ENCODE assay signal across 14 cellular contexts in genomic region chr6:108677357-108677756, GRCh38.
DNase-seq lines count a peak whose midpoint lies in the region; ATAC-seq, FAIRE-seq and TF ChIP-seq lines count a peak whose summit lies in the region.
"Had no signal": no experiment of that assay in that cellular context is flagged by ENCODE, and none has a peak within 500 bp of the region (broad histone marks: within the 10 kb centered on the region; RNA-seq: fewer than 3 reads in every experiment).

No MANE protein-coding gene starts in this region.

- no peaks in the 10 kb centered on the region for H3K27me3 Mint-ChIP-seq in MCF 10A (ENCODE audit: insufficient read depth, unreplicated experiment)

- no peak for DNase-seq in MCF 10A (ENCODE audit: unreplicated experiment)
- no peak for DNase-seq in mammary epithelial cell
- DNase-seq in RWPE1 (ENCODE audit: low spot score): no peak
- DNase-seq in HepG2 (ENCODE audit: low spot score): no peak
- no peak for DNase-seq in vagina (ENCODE audit: extremely low spot score in 2 of 2)
- no peak for DNase-seq in activated CD4-positive, alpha-beta T cell treated with anti-CD3 and anti-CD28 coated beads, Interleukin-2, amount 50 U/mL, for 48 hours
- DNase-seq in DMS114 treated with DMSO at 0.1 percent for 48 hours (lab: John Stamatoyannopoulos, UW; ENCODE audit: unreplicated experiment): no peak
- no peak for DNase-seq in KBM-7
- DNase-seq: H7; NCI-H1694 treated with DMSO at 0.1 percent for 48 hours; sigmoid colon; stimulated activated naive CD4-positive, alpha-beta T cell had no signal

- H3K9me3 Mint-ChIP-seq in MCF 10A (ENCODE audit: unreplicated experiment): no peaks in the 10 kb centered on the region
- H3K9me3 Mint-ChIP-seq: neural crest cell had no signal

- H3K27ac ChIP-seq in mammary epithelial cell (ENCODE audit: insufficient read depth, low read depth, low read length) (no peak overlapping the region), RWPE1 (peak overlapping the region; percentile 28), HepG2 (ENCODE audit: extremely low read length, insufficient read depth, low read length) (no peak overlapping the region), vagina (peak overlapping the region; percentile 54)
- H3K27ac ChIP-seq: SJSA1 had no signal

- no peak for TF ChIP-seq RAD21 in HepG2 (CRISPR knock-in tag; IDR thresholded peaks at IDR 0.05)

- H3K36me3 ChIP-seq in mammary epithelial cell (ENCODE audit: insufficient read depth, low read length) (no peaks in the 10 kb centered on the region), HepG2 (replicated peaks in 1 of 2; ENCODE audit: control insufficient read depth in 1 of 2, insufficient read depth in 2 of 2, low read length in 2 of 2) (peaks cover 4 to 16% of the 10 kb centered on the region in 2 experiments; a peak in 3 of 5 replicates), vagina (peaks cover 0 to 5% of the 10 kb centered on the region in 2 donors)
- H3K36me3 ChIP-seq: SJSA1 had no signal

- TF ChIP-seq CTCF in MCF 10A (IDR thresholded peaks at IDR 0.05; ENCODE audit: unreplicated experiment) (no peak), mammary epithelial cell (conservative IDR thresholded peaks at IDR 0.05 in 1 of 2, IDR thresholded peaks at IDR 0.05 in 1 of 2; ENCODE audit: extremely low read depth in 1 of 2, insufficient read depth in 1 of 2, low read depth in 1 of 2, low read length in 2 of 2) (no peak), RWPE1 (conservative IDR thresholded peaks at IDR 0.05; ENCODE audit: low read depth) (no peak), HepG2 (CRISPR knock-in tag; IDR thresholded peaks at IDR 0.05) (no peak), vagina (IDR thresholded peaks at IDR 0.05) (no peak)

- H3K4me3 ChIP-seq in mammary epithelial cell (replicated peaks in 1 of 3; ENCODE audit: insufficient read depth in 1 of 3, low read depth in 2 of 3, low read length in 3 of 3) (no peak overlapping the region), HepG2 (replicated peaks in 1 of 3; ENCODE audit: insufficient read depth in 1 of 3, low read depth in 2 of 3, low read length in 3 of 3) (no peak overlapping the region), vagina (no peak overlapping the region)
- H3K4me3 ChIP-seq: sigmoid colon, SJSA1 had no signal

- peaks cover 54% of the 10 kb centered on the region for H3K4me1 Mint-ChIP-seq in MCF 10A (ENCODE audit: insufficient read depth, unreplicated experiment)

- in situ Hi-C loops in mammary epithelial cell (cut with MboI; ENCODE audit: low sequenced_read_pairs in 2 of 2): no loop called here
- in situ Hi-C loops in HepG2 (cut with HindIII; ENCODE audit: extremely low pct_ligation_motif_present, low pct_unique_long_range_greater_than_20kb): no loop called here
- in situ Hi-C loops in KBM-7 (cut with MboI; ENCODE audit: low pct_unique_long_range_greater_than_20kb, low sequenced_read_pairs): no loop called here

- peaks cover 25% of the 10 kb centered on the region for H3K4me1 ChIP-seq in mammary epithelial cell (ENCODE audit: insufficient read depth, low read length)
- peaks cover 27% of the 10 kb centered on the region for H3K4me1 ChIP-seq in HepG2 (ENCODE audit: insufficient read depth, low read length)
- H3K4me1 ChIP-seq in vagina: peaks cover 62% of the 10 kb centered on the region

- WGBS in mammary epithelial cell (ENCODE audit: low coverage, missing lambda C conversion rate): 100% methylated on average over 3 of the region's 3 CpGs
- WGBS in HepG2 (ENCODE audit: low lambda C conversion rate): 94% methylated on average over 3 of the region's 3 CpGs

- H3K79me2 ChIP-seq in mammary epithelial cell (ENCODE audit: insufficient read depth, low read length) (peaks cover 61% of the 10 kb centered on the region), HepG2 (ENCODE audit: insufficient read depth, low read length) (peaks cover 11% of the 10 kb centered on the region)

- H3K4me3 Mint-ChIP-seq in MCF 10A (ENCODE audit: unreplicated experiment): no peak overlapping the region
- H3K4me3 Mint-ChIP-seq: neural crest cell had no signal

- no peak overlapping the region for H2AFZ ChIP-seq in mammary epithelial cell (ENCODE audit: low read depth, low read length)
- no peak overlapping the region for H2AFZ ChIP-seq in HepG2 (ENCODE audit: low read length)

- TF ChIP-seq EP300 in HepG2 (IDR thresholded peaks at IDR 0.05; ENCODE audit: low read depth in 2 of 2, low read length in 2 of 2) (no peak), HepG2 (CRISPR knock-in tag; IDR thresholded peaks at IDR 0.05; ENCODE audit: borderline replicate concordance) (no peak)

- H3K9ac ChIP-seq in mammary epithelial cell (ENCODE audit: insufficient read depth, low read length) (no peak overlapping the region), HepG2 (ENCODE audit: insufficient read depth, low read depth, low read length) (no peak overlapping the region)

- dilution Hi-C loops in mammary epithelial cell (cut with HindIII; ENCODE audit: low sequenced_read_pairs): no loop called here

- no peaks in the 10 kb centered on the region for H3K9me3 ChIP-seq in mammary epithelial cell (replicated peaks; ENCODE audit: insufficient read depth, low read length)
- no peaks in the 10 kb centered on the region for H3K9me3 ChIP-seq in HepG2 (ENCODE audit: low read length)
- H3K9me3 ChIP-seq in vagina: no peaks in the 10 kb centered on the region
- H3K9me3 ChIP-seq: sigmoid colon, SJSA1 had no signal

- no peaks in the 10 kb centered on the region for H4K20me1 ChIP-seq in mammary epithelial cell (ENCODE audit: insufficient read depth, low read length)
- H4K20me1 ChIP-seq in HepG2 (ENCODE audit: insufficient read depth, low read length): peaks cover 35% of the 10 kb centered on the region

- no peak for FAIRE-seq in HepG2 (lab: Jason Lieb, UNC)

- ATAC-seq in HepG2: peak; percentile 30; the same call in 1 of the 3 replicates

- peak overlapping the region; percentile 27 for H3K27ac Mint-ChIP-seq in MCF 10A (ENCODE audit: low read depth, unreplicated experiment)

- intact Hi-C loops in MCF 10A (cut with micrococcal nuclease): no loop called here
- intact Hi-C loops in mammary epithelial cell (cut with micrococcal nuclease): no loop called here
- intact Hi-C loops in HepG2 (cut with micrococcal nuclease; ENCODE audit: unreplicated experiment): no loop called here
- intact Hi-C loops in vagina (cut with DNase I): no loop called here

- H3K4me2 ChIP-seq in mammary epithelial cell (ENCODE audit: insufficient read depth, low read depth, low read length) (no peak overlapping the region), HepG2 (ENCODE audit: low read depth, low read length) (no peak overlapping the region)

- no peaks in the 10 kb centered on the region for H3K27me3 ChIP-seq in mammary epithelial cell (ENCODE audit: insufficient read depth, low read length)
- no peaks in the 10 kb centered on the region for H3K27me3 ChIP-seq in HepG2 (ENCODE audit: control insufficient read depth in 1 of 2, insufficient read depth in 2 of 2, low read length in 2 of 2)
- H3K27me3 ChIP-seq in vagina: no peaks in the 10 kb centered on the region
- H3K27me3 ChIP-seq: sigmoid colon, SJSA1 had no signal

- CTCF ChIA-PET in MCF 10A (lab: Yijun Ruan, JAX): interaction anchor here (0.6 to 1.4 kb wide), 3 partner anchors 10 to 158 kb away, joined by 3 to 7 read pairs (median 3); no protein-coding TSS in a partner anchor
- CTCF ChIA-PET in mammary epithelial cell (lab: Charles Lee; ENCODE audit: low non-redundant PET): no interaction called here
- CTCF ChIA-PET in RWPE1 (lab: Yijun Ruan, JAX): interaction anchor here (0.6 kb wide), 1 partner anchor 94 kb away, joined by 5 read pairs; no protein-coding TSS in a partner anchor
- CTCF ChIA-PET in HepG2 (lab: Yijun Ruan, JAX; ENCODE audit: low intra/inter-chr PET ratio, low total read pairs): no interaction called here

- BruUV-seq in MCF 10A (replicated peaks; lab: Mats Ljungman, UMichigan): no TSS peak
- no TSS peak for BruUV-seq in mammary epithelial cell (replicated peaks; lab: Mats Ljungman, UMichigan)
- BruUV-seq in HepG2 (replicated peaks; lab: Mats Ljungman, UMichigan): no TSS peak

- no peak for TF ChIP-seq POLR2A in HepG2 (IDR thresholded peaks at IDR 0.05; ENCODE audit: insufficient read depth in 1 of 2, low read depth in 2 of 2, low read length in 2 of 2)
- no peak for TF ChIP-seq POLR2A in vagina (IDR thresholded peaks at IDR 0.05)

- POLR2A ChIA-PET in MCF 10A (lab: Yijun Ruan, JAX): interaction anchor here (1.6 kb wide), 1 partner anchor 10 kb away, joined by 6 read pairs; no protein-coding TSS in a partner anchor
- POLR2A ChIA-PET in RWPE1 (lab: Yijun Ruan, JAX; ENCODE audit: low non-redundant PET): no interaction called here
- POLR2A ChIA-PET in HepG2 (lab: Yijun Ruan, JAX): no interaction called here

- peaks cover 89% of the 10 kb centered on the region for H3K36me3 Mint-ChIP-seq in MCF 10A (ENCODE audit: insufficient read depth, unreplicated experiment)

TF ChIP-seq in HepG2, 621 proteins besides CTCF, POLR2A, EP300 and RAD21 (continues in another document):
- no peak for TF ChIP-seq MTERF4 (CRISPR knock-in tag; IDR thresholded peaks at IDR 0.05)
- TF ChIP-seq IKZF5 (CRISPR knock-in tag; IDR thresholded peaks at IDR 0.05): no peak
- no peak for TF ChIP-seq ATF3 (CRISPR knock-in tag; IDR thresholded peaks at IDR 0.05)
- TF ChIP-seq GLI4 (CRISPR knock-in tag; IDR thresholded peaks at IDR 0.05; ENCODE audit: borderline replicate concordance): no peak

Comparison
In these comparisons a context has a peak if more than half of its experiments do, and no peak if none do; other contexts are left out.
1. CTCF ChIA-PET loops: an anchor here in MCF 10A (0.6 to 1.4 kb wide) and RWPE1 (0.6 kb wide); none called in mammary epithelial cell and HepG2.
2. H3K27ac ChIP-seq: peak in RWPE1 (single experiment) and vagina (single experiment); none in mammary epithelial cell (single experiment) and HepG2 (single experiment).